In genomic region chr3:71876706-71877105, GRCh38 we compare ENCODE assay signal across 23 cellular contexts.
"Had no signal": no experiment of that assay in that cellular context is flagged by ENCODE, and none has a peak within 500 bp of the region (broad histone marks: within the 10 kb centered on the region; RNA-seq: fewer than 3 reads in every experiment).

No MANE protein-coding gene starts in this region.

- ATAC-seq: activated T-cell treated with anti-CD3 and anti-CD28 coated beads, Interleukin-2, amount 50 U/mL, for 72 hours; T-helper 17 cell had no signal

- H3K36me3 ChIP-seq: adrenal gland had no signal

- H3K36me3 Mint-ChIP-seq: activated naive CD8-positive, alpha-beta T cell treated with anti-CD3 and anti-CD28 coated beads, Interleukin-2, amount 10 ng/mL, durations not matched to agents 7 days and 5 days had no signal

- H3K4me3 ChIP-seq: adrenal gland had no signal

- H3K27ac Mint-ChIP-seq: activated B cell treated with CpG ODN at 0.5 μM for 24 hours; activated CD4-positive, alpha-beta T cell treated with anti-CD3 and anti-CD28 coated beads, Interleukin-2, amount 10 ng/mL, durations not matched to agents 24 days and 14 days; activated naive CD8-positive, alpha-beta T cell treated with anti-CD3 and anti-CD28 coated beads, Interleukin-2, amount 10 ng/mL, durations not matched to agents 7 days and 5 days; activated T-cell treated with anti-CD3 and anti-CD28 coated beads, Interleukin-2, amount 50 U/mL, for 72 hours; T-helper 17 cell had no signal

- H3K27me3 ChIP-seq: adrenal gland had no signal

- DNase-seq: activated B cell treated with CpG ODN at 0.5 μM for 24 hours; activated CD4-positive, alpha-beta T cell treated with anti-CD3 and anti-CD28 coated beads for 1 hour; activated CD4-positive, alpha-beta T cell treated with anti-CD3 and anti-CD28 coated beads, Interleukin-2, amount 10 ng/mL, durations not matched to agents 24 days and 14 days; activated CD4-positive, alpha-beta T cell treated with anti-CD3 and anti-CD28 coated beads, Interleukin-2, amount 50 U/mL, for 48 hours; activated CD8-positive, alpha-beta memory T cell treated with anti-CD3 and anti-CD28 coated beads for 24 hours; activated naive CD4-positive, alpha-beta T cell treated with anti-CD3 and anti-CD28 coated beads, Interleukin-2, amount 50 U/mL, for 16 hours; activated naive CD8-positive, alpha-beta T cell treated with anti-CD3 and anti-CD28 coated beads, Interleukin-2, amount 10 ng/mL, durations not matched to agents 7 days and 5 days; activated T-cell treated with anti-CD3 and anti-CD28 coated beads, Interleukin-2, amount 50 U/mL, for 72 hours; anterior cingulate cortex; central memory CD4-positive, alpha-beta T cell; KG1; NCI-H1092; NCI-H1417; NCI-H1930; NCI-H2171; NCI-H2227 treated with DMSO at 0.1 percent for 48 hours; NCI-H446 treated with DMSO at 0.1 percent for 48 hours; NCI-H526; NCI-H774; SIG-M5; T-helper 17 cell; T-helper 9 cell had no signal

- H3K27ac ChIP-seq: adrenal gland had no signal

- H3K9me3 Mint-ChIP-seq: activated B cell treated with CpG ODN at 0.5 μM for 24 hours; activated CD4-positive, alpha-beta T cell treated with anti-CD3 and anti-CD28 coated beads, Interleukin-2, amount 10 ng/mL, durations not matched to agents 24 days and 14 days; activated naive CD8-positive, alpha-beta T cell treated with anti-CD3 and anti-CD28 coated beads, Interleukin-2, amount 10 ng/mL, durations not matched to agents 7 days and 5 days; activated T-cell treated with anti-CD3 and anti-CD28 coated beads, Interleukin-2, amount 50 U/mL, for 72 hours had no signal

- H3K9me3 ChIP-seq: adrenal gland had no signal

- H3K4me3 Mint-ChIP-seq: activated B cell treated with CpG ODN at 0.5 μM for 24 hours; activated CD4-positive, alpha-beta T cell treated with anti-CD3 and anti-CD28 coated beads, Interleukin-2, amount 10 ng/mL, durations not matched to agents 24 days and 14 days; activated naive CD8-positive, alpha-beta T cell treated with anti-CD3 and anti-CD28 coated beads, Interleukin-2, amount 10 ng/mL, durations not matched to agents 7 days and 5 days; activated T-cell treated with anti-CD3 and anti-CD28 coated beads, Interleukin-2, amount 50 U/mL, for 72 hours; T-helper 17 cell had no signal
